ENCODE assay signal across 8 cellular contexts in genomic region chr3:117719316-117719926, GRCh38.
DNase-seq lines count a peak whose midpoint lies in the region; ATAC-seq and TF ChIP-seq lines count a peak whose summit lies in the region.

No MANE protein-coding gene starts in this region.

- no peak overlapping the region for H3K9ac ChIP-seq in adipocyte (ENCODE audit: low read length)

- H3K9me3 ChIP-seq in A673 (ENCODE audit: low read depth, low read length, poor library complexity, severe bottlenecking) (no peaks in the 10 kb centered on the region), adipocyte (ENCODE audit: control insufficient read depth, low read length) (no peaks in the 10 kb centered on the region)

- H3K27ac ChIP-seq in A673 (ENCODE audit: low read depth, low read length, poor library complexity, severe bottlenecking): no peak overlapping the region
- H3K27ac ChIP-seq in HL-60 (replicated peaks): no peak overlapping the region

- H3K4me3 ChIP-seq in A673 (ENCODE audit: low read depth, low read length, poor library complexity, severe bottlenecking): no peak overlapping the region
- H3K4me3 ChIP-seq in GM12865 (ENCODE audit: low read depth, low read length): no peak overlapping the region
- no peak overlapping the region for H3K4me3 ChIP-seq in HL-60 (replicated peaks; ENCODE audit: insufficient read depth, low read length)
- H3K4me3 ChIP-seq in adipocyte (ENCODE audit: low read length): no peak overlapping the region

- intact Hi-C loops in A673 (cut with micrococcal nuclease; ENCODE audit: unreplicated experiment): loop anchor here (5.0 kb wide), 1 partner anchor 857 kb away; no protein-coding TSS in a partner anchor

- H3K36me3 ChIP-seq in A673 (ENCODE audit: insufficient read depth, low read length, poor library complexity, severe bottlenecking) (no peaks in the 10 kb centered on the region), adipocyte (ENCODE audit: control insufficient read depth, insufficient read depth, low read length, severe bottlenecking) (no peaks in the 10 kb centered on the region)

- no peak for ATAC-seq in HG03571 (IDR thresholded peaks at IDR 0.05; ENCODE audit: unreplicated experiment)

- no TSS peak for BruUV-seq in A673 (replicated peaks; lab: Mats Ljungman, UMichigan)

- POLR2A ChIA-PET in A673 (lab: Charles Lee; ENCODE audit: low non-redundant PET): no interaction called here

- H3K4me1 ChIP-seq in A673 (ENCODE audit: insufficient read depth, low read length, poor library complexity, severe bottlenecking) (no peaks in the 10 kb centered on the region), adipocyte (ENCODE audit: control insufficient read depth, insufficient read depth, low read length) (no peaks in the 10 kb centered on the region)

- CTCF ChIA-PET in A673 (lab: Charles Lee): no interaction called here

- DNase-seq in A673 (ENCODE audit: low spot score) (peak; percentile 37), GM12865 (ENCODE audit: low read depth) (peak; percentile 11), HL-60 (ENCODE audit: low read depth in 1 of 2, low spot score in 1 of 2) (no peak), adipocyte (ENCODE audit: low read depth) (peak; percentile 71), kidney tubule cell (ENCODE audit: low spot score) (peak; percentile 29), NOMO-1 treated with DMSO at 0.1 percent for 48 hours (lab: John Stamatoyannopoulos, UW; ENCODE audit: unreplicated experiment) (no peak)
- no peak for DNase-seq in stimulated activated CD4-positive, alpha-beta T cell treated with anti-CD3 and anti-CD28 coated beads, Interleukin-12 subunit alpha, Interleukin-12 subunit beta, amount 100 ng/mL, for 4 hours

- TF ChIP-seq CTCF in A673 (conservative IDR thresholded peaks at IDR 0.05; ENCODE audit: low read depth, low read length): peak; percentile 82
- TF ChIP-seq CTCF in GM12865 (IDR thresholded peaks at IDR 0.05; ENCODE audit: insufficient read depth, low read depth, low read length, missing control alignments): peak; percentile 56
- peak; percentile 52 for TF ChIP-seq CTCF in HL-60 (IDR thresholded peaks at IDR 0.05; ENCODE audit: insufficient read depth, low read length)

- no peaks in the 10 kb centered on the region for H3K27me3 ChIP-seq in A673 (replicated peaks; ENCODE audit: insufficient read depth, low read depth, low read length, poor library complexity)
- no peaks in the 10 kb centered on the region for H3K27me3 ChIP-seq in HL-60 (ENCODE audit: insufficient read depth, poor library complexity, severe bottlenecking)
- H3K27me3 ChIP-seq in adipocyte (replicated peaks; ENCODE audit: control insufficient read depth, insufficient read depth, low read length): no peaks in the 10 kb centered on the region

Comparison
In these comparisons a context has a peak if more than half of its experiments do, and no peak if none do; other contexts are left out.
1. DNase-seq: peak in A673 (single experiment), GM12865 (single experiment), adipocyte (single experiment) and kidney tubule cell (single experiment); none in HL-60 (0 of 2), stimulated activated CD4-positive, alpha-beta T cell treated with anti-CD3 and anti-CD28 coated beads, Interleukin-12 subunit alpha, Interleukin-12 subunit beta, amount 100 ng/mL, for 4 hours (single experiment) and NOMO-1 treated with DMSO at 0.1 percent for 48 hours (single experiment).
2. Peak in every context shown above with its lines, with median percentiles within 50 percentile points of each other: CTCF ChIP-seq.